7 cellular contexts compared by ENCODE assay signal in the genomic region with DNA sequence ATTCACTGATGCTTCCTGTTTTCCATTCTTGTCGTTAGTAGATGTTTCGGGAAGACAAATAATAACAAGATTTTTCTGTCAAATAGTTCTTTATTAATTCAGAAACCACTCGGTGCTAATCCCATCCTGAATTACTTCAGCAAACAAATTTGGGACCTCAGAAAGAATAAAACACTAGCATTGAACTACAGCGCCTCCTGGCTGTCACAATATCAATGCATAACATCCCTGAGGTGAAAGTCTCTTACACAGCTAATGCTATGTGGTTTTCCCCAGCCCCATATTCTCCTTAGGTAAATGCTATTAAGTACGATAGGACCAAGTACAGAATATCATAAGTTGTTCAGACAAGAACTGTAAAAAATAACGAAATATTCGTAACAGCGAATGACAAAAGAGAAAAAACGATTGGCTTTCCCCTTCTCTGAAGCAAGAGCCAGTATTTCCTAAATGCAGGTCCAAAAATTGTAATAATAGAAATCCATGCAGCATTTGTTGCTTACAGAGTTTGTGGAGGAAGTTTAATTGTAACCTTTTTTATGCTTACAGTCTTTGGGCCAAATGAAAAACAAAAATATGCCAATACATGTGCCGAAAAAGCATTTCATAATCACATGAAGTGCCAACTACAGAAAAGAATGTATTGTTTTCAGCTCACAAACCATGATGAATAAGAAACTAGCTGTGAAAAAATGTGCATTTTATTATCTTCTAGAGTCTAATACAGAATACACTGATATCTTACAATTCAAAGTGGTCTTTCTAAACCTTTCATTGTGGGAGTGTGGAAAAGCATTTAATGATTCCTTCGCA. TPM values are rescaled to one million over a fixed set of nuclear protein-coding genes. Genes with fewer than 3 reads are reported as not detected.
DNase-seq lines count a peak whose midpoint lies in the region; ATAC-seq, FAIRE-seq and TF ChIP-seq lines count a peak whose summit lies in the region.

No MANE protein-coding gene starts in this region.

- H3K79me2 ChIP-seq in Karpas-422 (ENCODE audit: low read length) = no peaks in the 10 kb centered on the region

- peak; percentile 69 for DNase-seq in GM12865 (ENCODE audit: low read depth)
- DNase-seq in Karpas-422 = peak; percentile 83
- peak; percentile 36 for DNase-seq in T1000 (lab: John Stamatoyannopoulos, UW)
- peak; percentile 69 to 80 (median 75) for DNase-seq in body of pancreas
- no peak for DNase-seq in kidney
- peak; percentile 44 to 49 for DNase-seq in stimulated activated CD4-positive, alpha-beta T cell treated with anti-CD3 and anti-CD28 coated beads, Interleukin-4, amount 100 ng/mL, for 4 hours

- TF ChIP-seq POLR2A in body of pancreas (IDR thresholded peaks at IDR 0.05) = no peak

- peak; percentile 25 for ATAC-seq in body of pancreas
- ATAC-seq in GM18520 (IDR thresholded peaks at IDR 0.05; ENCODE audit: unreplicated experiment) = no peak

- no peaks in the 10 kb centered on the region for H3K27me3 ChIP-seq in Karpas-422 (ENCODE audit: low read length)
- H3K27me3 ChIP-seq in body of pancreas = no peaks in the 10 kb centered on the region

- H3K36me3 ChIP-seq in Karpas-422 (ENCODE audit: insufficient read depth, low read length) (no peaks in the 10 kb centered on the region), body of pancreas (replicated peaks in 1 of 2; ENCODE audit: insufficient read depth in 1 of 2, low read depth in 2 of 2) (no peaks in the 10 kb centered on the region), kidney (ENCODE audit: control insufficient read depth in 1 of 2, insufficient read depth in 2 of 2, low read length in 2 of 2) (no peaks in the 10 kb centered on the region)

- peak; percentile 77 for TF ChIP-seq CTCF in GM12865 (IDR thresholded peaks at IDR 0.05; ENCODE audit: insufficient read depth, low read depth, low read length, missing control alignments)
- TF ChIP-seq CTCF in body of pancreas (IDR thresholded peaks at IDR 0.05) = peak; percentile 59 to 87 (median 76)
- peak; percentile 70 for TF ChIP-seq CTCF in kidney (IDR thresholded peaks at IDR 0.05; ENCODE audit: borderline replicate concordance, extremely low read depth, insufficient read depth)

- H3K27ac ChIP-seq in Karpas-422 (ENCODE audit: low read length) = no peak overlapping the region
- H3K27ac ChIP-seq in body of pancreas = no peak overlapping the region
- no peak overlapping the region for H3K27ac ChIP-seq in kidney (ENCODE audit: low read depth in 2 of 2, low read length in 2 of 2)

- H3K4me3 ChIP-seq in GM12865 (ENCODE audit: low read depth, low read length) (no peak overlapping the region), Karpas-422 (ENCODE audit: low read length) (no peak overlapping the region), body of pancreas (no peak overlapping the region), kidney (ENCODE audit: low read length in 2 of 2) (no peak overlapping the region)

- H3K9me2 ChIP-seq in Karpas-422 (replicated peaks; ENCODE audit: insufficient read depth, low read length) = no peaks in the 10 kb centered on the region

- no peaks in the 10 kb centered on the region for H4K20me1 ChIP-seq in Karpas-422 (ENCODE audit: insufficient read depth, low read depth, low read length)

- no peak overlapping the region for H2AFZ ChIP-seq in Karpas-422 (ENCODE audit: low read length)

- H3K9ac ChIP-seq in Karpas-422 (ENCODE audit: low read length) (no peak overlapping the region), kidney (ENCODE audit: low read length in 2 of 2) (no peak overlapping the region)

- FAIRE-seq in kidney (lab: Jason Lieb, UNC) = no peak

- no peaks in the 10 kb centered on the region for H3K9me3 ChIP-seq in Karpas-422 (ENCODE audit: low read length)
- no peaks in the 10 kb centered on the region for H3K9me3 ChIP-seq in body of pancreas
- H3K9me3 ChIP-seq in kidney (ENCODE audit: control insufficient read depth in 1 of 2, low read length in 2 of 2) = no peaks in the 10 kb centered on the region

- H3K4me2 ChIP-seq in Karpas-422 (ENCODE audit: low read depth, low read length, poor library complexity, severe bottlenecking) = no peak overlapping the region

- 29 to 39% methylated on average over 11 of the region's 11 CpGs for WGBS in body of pancreas, 2 donors

- no peaks in the 10 kb centered on the region for H3K4me1 ChIP-seq in Karpas-422 (ENCODE audit: low read length)
- peaks cover 14% of the 10 kb centered on the region for H3K4me1 ChIP-seq in body of pancreas
- H3K4me1 ChIP-seq in kidney (ENCODE audit: control insufficient read depth in 1 of 2, insufficient read depth in 1 of 2, low read depth in 1 of 2, low read length in 2 of 2) = peaks cover 0 to 4% of the 10 kb centered on the region in 2 donors

- intact Hi-C loops in body of pancreas (cut with DNase I) = loop anchor here (10.0 kb wide), 1 partner anchor 302 kb away; no protein-coding TSS in a partner anchor
- intact Hi-C loops in kidney (cut with DNase I) = loop anchor here (5.0 kb wide), 1 partner anchor 299 kb away; no protein-coding TSS in a partner anchor

RNA-seq across cellular contexts. Expression of a gene that starts 47.3 kb away (rescaled TPM):
- total RNA-seq in Karpas-422 (2014; rRNA removed; shearing (Covaris generic); ENCODE audit: low replicate concordance) = not detected in 2 replicates
- 1 to 10 TPM in 1 of 2 donors, not detected in 1; 2.3 TPM for total RNA-seq in body of pancreas
- total RNA-seq in kidney = 0.06 TPM
- not detected for polyA plus RNA-seq in kidney (ENCODE audit: insufficient read depth, low read depth, low replicate concordance)
